ENCODE assay signal across 8 cellular contexts in the genomic region with DNA sequence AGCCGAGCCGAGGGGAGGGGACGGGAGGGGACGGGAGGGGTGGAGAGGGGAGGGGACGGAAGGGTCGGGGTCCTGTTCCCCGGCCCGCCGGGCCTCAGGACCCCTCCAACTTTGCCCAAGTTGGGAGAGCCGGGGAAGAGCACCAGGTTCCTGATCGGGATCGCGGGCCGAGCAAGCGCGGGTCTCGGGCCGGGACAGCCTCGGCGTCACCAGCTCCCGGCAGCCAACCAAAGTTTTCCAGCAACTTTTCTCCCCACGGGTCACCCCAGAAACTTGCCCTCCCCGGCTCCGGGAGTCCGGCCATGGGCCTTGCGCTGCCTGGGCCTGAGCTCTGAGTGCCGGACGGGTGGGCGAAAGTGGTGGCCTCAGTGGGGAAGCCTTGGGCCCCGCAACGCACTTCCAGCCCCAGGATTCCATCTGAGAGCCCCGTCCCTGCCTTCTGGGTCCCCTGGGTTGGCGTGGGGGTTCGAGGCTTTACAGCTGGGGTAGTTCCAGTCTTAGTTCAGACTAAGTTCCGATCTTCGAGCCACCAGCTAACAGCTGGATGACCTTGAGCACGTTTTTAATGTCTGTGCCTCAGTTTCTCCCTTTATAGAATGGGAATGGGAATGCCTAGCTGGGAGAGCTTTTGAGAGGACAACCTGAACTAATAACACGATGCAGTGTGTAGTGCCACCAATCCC. TPM values are rescaled to one million over a fixed set of nuclear protein-coding genes. Genes with fewer than 3 reads are reported as not detected.
DNase-seq lines count a peak whose midpoint lies in the region; ATAC-seq, FAIRE-seq and TF ChIP-seq lines count a peak whose summit lies in the region.

No MANE protein-coding gene starts in this region.

- peaks cover 45% of the 10 kb centered on the region for H3F3A ChIP-seq in MM.1S (ENCODE audit: insufficient read depth, low read length)

- no peaks in the 10 kb centered on the region for H3K36me3 Mint-ChIP-seq in brain

- H3K36me3 ChIP-seq in MM.1S (replicated peaks; ENCODE audit: insufficient read depth, low read length) = peaks cover 5% of the 10 kb centered on the region

- H4K20me1 ChIP-seq in MM.1S (ENCODE audit: insufficient read depth, low read length) = peaks cover 18% of the 10 kb centered on the region; the same call in 1 of the 2 replicates

- ATAC-seq in left lobe of liver (peak; percentile 1), HG03108 (IDR thresholded peaks at IDR 0.05; ENCODE audit: unreplicated experiment) (no peak)

- H3K27me3 Mint-ChIP-seq in brain = peaks cover 7% of the 10 kb centered on the region

- TF ChIP-seq CTCF in GM12875 (IDR thresholded peaks at IDR 0.05; ENCODE audit: borderline replicate concordance, insufficient read depth, low read depth, low read length) (no peak), MM.1S (IDR thresholded peaks at IDR 0.05; ENCODE audit: low read length) (no peak), brain (conservative IDR thresholded peaks at IDR 0.05) (no peak)

- peak overlapping the region; percentile 99 for H3K4me2 ChIP-seq in MM.1S (ENCODE audit: low read depth, low read length)

- H3K27ac Mint-ChIP-seq in brain = peak overlapping the region in 2 of 5 experiments; percentile 57 to 67

- H3K9ac ChIP-seq in MM.1S (ENCODE audit: low read length) = peak overlapping the region; percentile 93

- no peak for FAIRE-seq in GM19239 (lab: Jason Lieb, UNC)

- no peaks in the 10 kb centered on the region for H3K9me2 ChIP-seq in MM.1S (replicated peaks; ENCODE audit: insufficient read depth, low read length)

- peaks cover 82% of the 10 kb centered on the region for H3K4me1 Mint-ChIP-seq in brain

- H3K27me3 ChIP-seq in MM.1S (replicated peaks; ENCODE audit: insufficient read depth, low read length) = no peaks in the 10 kb centered on the region

- no peak overlapping the region for H2AFZ ChIP-seq in MM.1S (ENCODE audit: low read length)

- H3K9me3 ChIP-seq in MM.1S (replicated peaks; ENCODE audit: insufficient read depth, low read length) = no peaks in the 10 kb centered on the region

- DNase-seq in MM.1S (no peak), left lobe of liver (ENCODE audit: low spot score) (peak; percentile 56), substantia nigra (lab: John Stamatoyannopoulos, UW) (peak in 6 of 49 donors; percentile 30 to 95 (median 38)), CD1c-positive myeloid dendritic cell (ENCODE audit: extremely low spot score) (no peak), GM19239 (ENCODE audit: insufficient read length, low spot score) (no peak)

- peak overlapping the region; percentile 63 for H3K4me3 ChIP-seq in GM12875 (ENCODE audit: low read depth, low read length)
- peak overlapping the region; percentile 99 for H3K4me3 ChIP-seq in MM.1S (ENCODE audit: low read length)

- peaks cover 66% of the 10 kb centered on the region for H3K79me2 ChIP-seq in MM.1S (ENCODE audit: low read length)

- peak overlapping the region; percentile 80 to 89 (median 83) for H3K4me3 Mint-ChIP-seq in brain

- H3K9me3 Mint-ChIP-seq in brain = peaks cover 0 to 4% (median 0%) of the 10 kb centered on the region in 5 experiments

- H3K27ac ChIP-seq in MM.1S (ENCODE audit: low read length) (peak overlapping the region; percentile 87; the same call in 1 of the 2 replicates), substantia nigra (ENCODE audit: low read depth, low read length, poor library complexity, severe bottlenecking) (peak overlapping the region; percentile 83)

- peaks cover 33% of the 10 kb centered on the region for H3K4me1 ChIP-seq in MM.1S (ENCODE audit: low read length)

RNA-seq across cellular contexts. Expression of a gene that starts 0.5 kb away (rescaled TPM):
- polyA plus RNA-seq in brain (ENCODE audit: insufficient read depth, low read depth, low replicate concordance) = 0.27 TPM
- total RNA-seq in left lobe of liver = 3.0 TPM

RNA-seq across cellular contexts. Expression of a gene that starts 39.7 kb away (rescaled TPM):
- polyA plus RNA-seq in brain (ENCODE audit: insufficient read depth, low read depth, low replicate concordance) = 129 TPM
- 16.0 TPM for total RNA-seq in left lobe of liver
